ENCODE assay signal across 8 cellular contexts in genomic region chr5:16178745-16179372, GRCh38. TPM values are rescaled to one million over a fixed set of nuclear protein-coding genes. Genes with fewer than 3 reads are reported as not detected.
A peak's percentile ranks its signal among the peaks of the same experiment; 100 is the strongest.
DNase-seq lines count a peak whose midpoint lies in the region; ATAC-seq, FAIRE-seq and TF ChIP-seq lines count a peak whose summit lies in the region.

No MANE protein-coding gene starts in this region.

- peaks cover 47% of the 10 kb centered on the region for H3K27me3 Mint-ChIP-seq in chondrocyte (ENCODE audit: low read depth)

- FAIRE-seq in kidney (lab: Jason Lieb, UNC): no peak

- H3K9me3 ChIP-seq in kidney (ENCODE audit: control insufficient read depth in 1 of 2, low read length in 2 of 2): no peaks in the 10 kb centered on the region

- H3K4me3 ChIP-seq in AG10803 (ENCODE audit: low read length) (peak overlapping the region; percentile 24), kidney (ENCODE audit: low read length in 2 of 2) (no peak overlapping the region)

- TF ChIP-seq CTCF in AG10803 (conservative IDR thresholded peaks at IDR 0.05; ENCODE audit: low read length): no peak
- peak; percentile 37 for TF ChIP-seq CTCF in chondrocyte (IDR thresholded peaks at IDR 0.05)
- TF ChIP-seq CTCF in kidney (IDR thresholded peaks at IDR 0.05; ENCODE audit: borderline replicate concordance, extremely low read depth, insufficient read depth): no peak

- intact Hi-C loops in kidney (cut with DNase I): no loop called here

- no peaks in the 10 kb centered on the region for H3K36me3 Mint-ChIP-seq in chondrocyte (ENCODE audit: low read depth)

- H3K9ac ChIP-seq in kidney (ENCODE audit: low read length in 2 of 2): no peak overlapping the region

- H3K4me3 Mint-ChIP-seq in chondrocyte (ENCODE audit: unreplicated experiment): peak overlapping the region; percentile 42

- H3K36me3 ChIP-seq in kidney (ENCODE audit: control insufficient read depth in 1 of 2, insufficient read depth in 2 of 2, low read length in 2 of 2): no peaks in the 10 kb centered on the region

- H3K27ac ChIP-seq in kidney (ENCODE audit: low read depth in 2 of 2, low read length in 2 of 2): no peak overlapping the region

- no peak overlapping the region for H3K27ac Mint-ChIP-seq in chondrocyte (ENCODE audit: unreplicated experiment)

- ATAC-seq in SK-N-SH treated with all-trans-retinoic acid at 6 μM for 48 hours (peak; percentile 95), HG02840 (IDR thresholded peaks at IDR 0.05; ENCODE audit: low FRiP score, unreplicated experiment) (no peak), GM19455 (IDR thresholded peaks at IDR 0.05; ENCODE audit: unreplicated experiment) (no peak)

- peaks cover 4% of the 10 kb centered on the region for H3K4me1 Mint-ChIP-seq in chondrocyte (ENCODE audit: low read depth)

- peak; percentile 41 for DNase-seq in AG10803 (ENCODE audit: low read depth)
- peak; percentile 78 for DNase-seq in HT1080 (ENCODE audit: low read depth)
- DNase-seq in chondrocyte (ENCODE audit: low spot score): peak; percentile 92
- peak; percentile 90 for DNase-seq in kidney
- peak; percentile 9 to 17 for DNase-seq in stimulated activated CD4-positive, alpha-beta T cell treated with anti-CD3 and anti-CD28 coated beads, Interleukin-2, amount 100 ng/mL, for 48 hours

- H3K9me3 Mint-ChIP-seq in chondrocyte (ENCODE audit: low read depth): peaks cover 6% of the 10 kb centered on the region

- H3K4me1 ChIP-seq in kidney (ENCODE audit: control insufficient read depth in 1 of 2, insufficient read depth in 1 of 2, low read depth in 1 of 2, low read length in 2 of 2): no peaks in the 10 kb centered on the region

TF ChIP-seq in SK-N-SH treated with all-trans-retinoic acid at 6 μM for 48 hours, 23 proteins besides CTCF, POLR2A, EP300 and RAD21:
- TF ChIP-seq, protein P1, sequence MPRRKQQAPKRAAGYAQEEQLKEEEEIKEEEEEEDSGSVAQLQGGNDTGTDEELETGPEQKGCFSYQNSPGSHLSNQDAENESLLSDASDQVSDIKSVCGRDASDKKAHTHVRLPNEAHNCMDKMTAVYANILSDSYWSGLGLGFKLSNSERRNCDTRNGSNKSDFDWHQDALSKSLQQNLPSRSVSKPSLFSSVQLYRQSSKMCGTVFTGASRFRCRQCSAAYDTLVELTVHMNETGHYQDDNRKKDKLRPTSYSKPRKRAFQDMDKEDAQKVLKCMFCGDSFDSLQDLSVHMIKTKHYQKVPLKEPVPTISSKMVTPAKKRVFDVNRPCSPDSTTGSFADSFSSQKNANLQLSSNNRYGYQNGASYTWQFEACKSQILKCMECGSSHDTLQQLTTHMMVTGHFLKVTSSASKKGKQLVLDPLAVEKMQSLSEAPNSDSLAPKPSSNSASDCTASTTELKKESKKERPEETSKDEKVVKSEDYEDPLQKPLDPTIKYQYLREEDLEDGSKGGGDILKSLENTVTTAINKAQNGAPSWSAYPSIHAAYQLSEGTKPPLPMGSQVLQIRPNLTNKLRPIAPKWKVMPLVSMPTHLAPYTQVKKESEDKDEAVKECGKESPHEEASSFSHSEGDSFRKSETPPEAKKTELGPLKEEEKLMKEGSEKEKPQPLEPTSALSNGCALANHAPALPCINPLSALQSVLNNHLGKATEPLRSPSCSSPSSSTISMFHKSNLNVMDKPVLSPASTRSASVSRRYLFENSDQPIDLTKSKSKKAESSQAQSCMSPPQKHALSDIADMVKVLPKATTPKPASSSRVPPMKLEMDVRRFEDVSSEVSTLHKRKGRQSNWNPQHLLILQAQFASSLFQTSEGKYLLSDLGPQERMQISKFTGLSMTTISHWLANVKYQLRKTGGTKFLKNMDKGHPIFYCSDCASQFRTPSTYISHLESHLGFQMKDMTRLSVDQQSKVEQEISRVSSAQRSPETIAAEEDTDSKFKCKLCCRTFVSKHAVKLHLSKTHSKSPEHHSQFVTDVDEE (CRISPR knock-in tag; IDR thresholded peaks at IDR 0.05): 0 out of 2 replicates have a peak, but pooled peaks have one; percentile 39
- TF ChIP-seq ZFP30 (CRISPR knock-in tag; IDR thresholded peaks at IDR 0.05) (peak; percentile 9; the same call in 1 of the 2 replicates), CSDC2 (CRISPR knock-in tag; IDR thresholded peaks at IDR 0.05) (peak; percentile 88), ZFP3 (CRISPR knock-in tag; IDR thresholded peaks at IDR 0.05) (peak; percentile 83)
- TF ChIP-seq, protein P2, sequence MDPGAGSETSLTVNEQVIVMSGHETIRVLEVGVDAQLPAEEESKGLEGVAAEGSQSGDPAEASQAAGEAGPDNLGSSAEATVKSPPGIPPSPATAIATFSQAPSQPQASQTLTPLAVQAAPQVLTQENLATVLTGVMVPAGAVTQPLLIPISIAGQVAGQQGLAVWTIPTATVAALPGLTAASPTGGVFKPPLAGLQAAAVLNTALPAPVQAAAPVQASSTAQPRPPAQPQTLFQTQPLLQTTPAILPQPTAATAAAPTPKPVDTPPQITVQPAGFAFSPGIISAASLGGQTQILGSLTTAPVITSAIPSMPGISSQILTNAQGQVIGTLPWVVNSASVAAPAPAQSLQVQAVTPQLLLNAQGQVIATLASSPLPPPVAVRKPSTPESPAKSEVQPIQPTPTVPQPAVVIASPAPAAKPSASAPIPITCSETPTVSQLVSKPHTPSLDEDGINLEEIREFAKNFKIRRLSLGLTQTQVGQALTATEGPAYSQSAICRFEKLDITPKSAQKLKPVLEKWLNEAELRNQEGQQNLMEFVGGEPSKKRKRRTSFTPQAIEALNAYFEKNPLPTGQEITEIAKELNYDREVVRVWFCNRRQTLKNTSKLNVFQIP (CRISPR knock-in tag; IDR thresholded peaks at IDR 0.05; ENCODE audit: borderline replicate concordance, low read depth): no peak

RNA-seq across cellular contexts. Expression of gene MARCHF11, which starts 0.7 kb away (rescaled TPM):
- total RNA-seq in HT1080 (2014; rRNA removed; shearing (Covaris generic)): not detected in 2 replicates
- polyA plus RNA-seq in HT1080 (2015; cell fraction: cytosol; rRNA removed): not detected in 2 replicates
- polyA plus RNA-seq in HT1080 (2015; cell fraction: nucleus; rRNA removed): not detected in 2 replicates
- total RNA-seq in chondrocyte (not detected in 3 replicates), kidney (not detected)
- 0.47 TPM for polyA plus RNA-seq in kidney (ENCODE audit: insufficient read depth, low read depth, low replicate concordance)

Comparison
In these comparisons a context has a peak if more than half of its experiments do, and no peak if none do; other contexts are left out.
1. DNase-seq: peak in every context shown above with its lines; median percentile 92 in chondrocyte; 90 in kidney; 78 in HT1080; 41 in AG10803; 13 in stimulated activated CD4-positive, alpha-beta T cell treated with anti-CD3 and anti-CD28 coated beads, Interleukin-2, amount 100 ng/mL, for 48 hours.